In genomic region chr3:144480520-144480919, GRCh38 we compare ENCODE assay signal across 3 cellular contexts.
TF ChIP-seq lines count a peak whose summit lies in the region.

No MANE protein-coding gene starts in this region.

TF ChIP-seq in A549, 52 proteins besides CTCF, POLR2A, EP300 and RAD21 (continued from another document):
- no peak for TF ChIP-seq MAX (IDR thresholded peaks at IDR 0.05)
- peak; percentile 61 for TF ChIP-seq MAFK (IDR thresholded peaks at IDR 0.05; ENCODE audit: partially characterized antibody)
- no peak for TF ChIP-seq TP53 (CRISPR knock-in tag; IDR thresholded peaks at IDR 0.05)
- no peak for TF ChIP-seq RFX5 (IDR thresholded peaks at IDR 0.05)

TF ChIP-seq in IMR-90, 13 proteins besides CTCF, POLR2A, EP300 and RAD21:
- TF ChIP-seq USF2 (IDR thresholded peaks at IDR 0.05; ENCODE audit: low read depth, low read length) (no peak), MAFK (IDR thresholded peaks at IDR 0.05; ENCODE audit: low read depth, low read length) (peak; percentile 40), SMC3 (IDR thresholded peaks at IDR 0.05; ENCODE audit: low read depth, low read length) (no peak)

TF ChIP-seq in endothelial cell of umbilical vein, 7 proteins besides CTCF, POLR2A, EP300 and RAD21 (continued from another document):
- no peak for TF ChIP-seq POLR2AphosphoS5 (IDR thresholded peaks at IDR 0.05; ENCODE audit: insufficient read depth, low read depth, low read length)
- no peak for TF ChIP-seq FOS (IDR thresholded peaks at IDR 0.05; ENCODE audit: borderline replicate concordance, insufficient read depth, low read length)
- no peak for TF ChIP-seq MYC (IDR thresholded peaks at IDR 0.05; ENCODE audit: low read depth, low read length)
